2 cellular contexts compared by ENCODE assay signal in the genomic region with DNA sequence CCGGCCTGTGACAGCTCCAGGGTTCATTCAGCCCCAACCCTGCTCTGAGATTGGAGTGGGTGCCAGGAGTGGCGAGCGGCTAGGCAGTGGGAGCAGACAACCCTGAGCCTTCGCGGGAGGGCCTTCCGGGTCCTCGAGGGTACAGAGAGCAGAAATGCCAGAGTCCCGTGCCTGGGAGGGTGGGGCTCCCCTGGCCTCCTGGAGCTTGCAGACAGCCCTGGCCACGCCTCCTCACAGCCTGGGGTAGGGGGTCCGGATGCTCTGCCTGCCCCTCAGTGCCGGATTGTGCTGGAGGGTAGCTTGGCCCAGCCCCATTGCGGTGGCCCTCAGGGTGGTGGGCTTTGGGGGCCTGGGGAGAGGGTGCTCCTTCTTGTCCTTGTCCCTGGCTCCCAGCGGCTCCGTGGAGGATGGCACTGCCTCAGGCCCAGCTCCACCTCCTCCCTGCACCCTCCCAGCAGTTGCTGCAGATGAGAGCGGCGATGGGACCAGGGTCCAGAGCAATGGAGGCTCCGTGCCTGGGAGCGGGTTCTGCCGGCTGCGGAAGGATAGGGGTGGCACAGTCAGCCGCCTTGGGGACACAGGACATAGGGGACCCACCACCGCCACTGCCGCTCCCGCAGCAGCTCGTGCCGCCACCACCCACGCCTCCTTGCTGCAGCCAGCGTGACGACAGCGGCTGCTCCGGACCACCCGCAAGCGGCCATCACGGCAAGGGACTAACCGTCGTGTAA.
TF ChIP-seq lines count a peak whose summit lies in the region.

No MANE protein-coding gene starts in this region.

TF ChIP-seq in HEK293, 187 proteins besides CTCF, POLR2A, EP300 and RAD21 (continued from another document):
- TF ChIP-seq, protein P1, sequence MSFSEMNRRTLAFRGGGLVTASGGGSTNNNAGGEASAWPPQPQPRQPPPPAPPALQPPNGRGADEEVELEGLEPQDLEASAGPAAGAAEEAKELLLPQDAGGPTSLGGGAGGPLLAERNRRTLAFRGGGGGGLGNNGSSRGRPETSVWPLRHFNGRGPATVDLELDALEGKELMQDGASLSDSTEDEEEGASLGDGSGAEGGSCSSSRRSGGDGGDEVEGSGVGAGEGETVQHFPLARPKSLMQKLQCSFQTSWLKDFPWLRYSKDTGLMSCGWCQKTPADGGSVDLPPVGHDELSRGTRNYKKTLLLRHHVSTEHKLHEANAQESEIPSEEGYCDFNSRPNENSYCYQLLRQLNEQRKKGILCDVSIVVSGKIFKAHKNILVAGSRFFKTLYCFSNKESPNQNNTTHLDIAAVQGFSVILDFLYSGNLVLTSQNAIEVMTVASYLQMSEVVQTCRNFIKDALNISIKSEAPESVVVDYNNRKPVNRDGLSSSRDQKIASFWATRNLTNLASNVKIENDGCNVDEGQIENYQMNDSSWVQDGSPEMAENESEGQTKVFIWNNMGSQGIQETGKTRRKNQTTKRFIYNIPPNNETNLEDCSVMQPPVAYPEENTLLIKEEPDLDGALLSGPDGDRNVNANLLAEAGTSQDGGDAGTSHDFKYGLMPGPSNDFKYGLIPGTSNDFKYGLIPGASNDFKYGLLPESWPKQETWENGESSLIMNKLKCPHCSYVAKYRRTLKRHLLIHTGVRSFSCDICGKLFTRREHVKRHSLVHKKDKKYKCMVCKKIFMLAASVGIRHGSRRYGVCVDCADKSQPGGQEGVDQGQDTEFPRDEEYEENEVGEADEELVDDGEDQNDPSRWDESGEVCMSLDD (tag by site-specific recombination; IDR thresholded peaks at IDR 0.05), result no peak
- TF ChIP-seq ZNF426 (tag by site-specific recombination; IDR thresholded peaks at IDR 0.05), result no peak
- TF ChIP-seq ZNF473 (tag by site-specific recombination; IDR thresholded peaks at IDR 0.05), result no peak
- TF ChIP-seq ZFHX2 (tag by site-specific recombination; conservative IDR thresholded peaks at IDR 0.05), result peak; percentile 60
- TF ChIP-seq, protein P2, sequence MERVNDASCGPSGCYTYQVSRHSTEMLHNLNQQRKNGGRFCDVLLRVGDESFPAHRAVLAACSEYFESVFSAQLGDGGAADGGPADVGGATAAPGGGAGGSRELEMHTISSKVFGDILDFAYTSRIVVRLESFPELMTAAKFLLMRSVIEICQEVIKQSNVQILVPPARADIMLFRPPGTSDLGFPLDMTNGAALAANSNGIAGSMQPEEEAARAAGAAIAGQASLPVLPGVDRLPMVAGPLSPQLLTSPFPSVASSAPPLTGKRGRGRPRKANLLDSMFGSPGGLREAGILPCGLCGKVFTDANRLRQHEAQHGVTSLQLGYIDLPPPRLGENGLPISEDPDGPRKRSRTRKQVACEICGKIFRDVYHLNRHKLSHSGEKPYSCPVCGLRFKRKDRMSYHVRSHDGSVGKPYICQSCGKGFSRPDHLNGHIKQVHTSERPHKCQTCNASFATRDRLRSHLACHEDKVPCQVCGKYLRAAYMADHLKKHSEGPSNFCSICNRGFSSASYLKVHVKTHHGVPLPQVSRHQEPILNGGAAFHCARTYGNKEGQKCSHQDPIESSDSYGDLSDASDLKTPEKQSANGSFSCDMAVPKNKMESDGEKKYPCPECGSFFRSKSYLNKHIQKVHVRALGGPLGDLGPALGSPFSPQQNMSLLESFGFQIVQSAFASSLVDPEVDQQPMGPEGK (tag by site-specific recombination; IDR thresholded peaks at IDR 0.05), result no peak
- TF ChIP-seq, protein P3, sequence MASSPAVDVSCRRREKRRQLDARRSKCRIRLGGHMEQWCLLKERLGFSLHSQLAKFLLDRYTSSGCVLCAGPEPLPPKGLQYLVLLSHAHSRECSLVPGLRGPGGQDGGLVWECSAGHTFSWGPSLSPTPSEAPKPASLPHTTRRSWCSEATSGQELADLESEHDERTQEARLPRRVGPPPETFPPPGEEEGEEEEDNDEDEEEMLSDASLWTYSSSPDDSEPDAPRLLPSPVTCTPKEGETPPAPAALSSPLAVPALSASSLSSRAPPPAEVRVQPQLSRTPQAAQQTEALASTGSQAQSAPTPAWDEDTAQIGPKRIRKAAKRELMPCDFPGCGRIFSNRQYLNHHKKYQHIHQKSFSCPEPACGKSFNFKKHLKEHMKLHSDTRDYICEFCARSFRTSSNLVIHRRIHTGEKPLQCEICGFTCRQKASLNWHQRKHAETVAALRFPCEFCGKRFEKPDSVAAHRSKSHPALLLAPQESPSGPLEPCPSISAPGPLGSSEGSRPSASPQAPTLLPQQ (tag by site-specific recombination; IDR thresholded peaks at IDR 0.05), result peak; percentile 72
TF ChIP-seq in HEK293: peak in this region for 12.

TF ChIP-seq in SK-N-SH treated with all-trans-retinoic acid at 6 μM for 48 hours, 23 proteins besides CTCF, POLR2A, EP300 and RAD21 (continued from another document):
- TF ChIP-seq ISL1 (CRISPR knock-in tag; IDR thresholded peaks at IDR 0.05) (no peak), ZNF565 (CRISPR knock-in tag; conservative IDR thresholded peaks at IDR 0.05; ENCODE audit: low read depth) (no peak)
TF ChIP-seq in SK-N-SH treated with all-trans-retinoic acid at 6 μM for 48 hours: peak in this region for 0.
